In the genomic region with DNA sequence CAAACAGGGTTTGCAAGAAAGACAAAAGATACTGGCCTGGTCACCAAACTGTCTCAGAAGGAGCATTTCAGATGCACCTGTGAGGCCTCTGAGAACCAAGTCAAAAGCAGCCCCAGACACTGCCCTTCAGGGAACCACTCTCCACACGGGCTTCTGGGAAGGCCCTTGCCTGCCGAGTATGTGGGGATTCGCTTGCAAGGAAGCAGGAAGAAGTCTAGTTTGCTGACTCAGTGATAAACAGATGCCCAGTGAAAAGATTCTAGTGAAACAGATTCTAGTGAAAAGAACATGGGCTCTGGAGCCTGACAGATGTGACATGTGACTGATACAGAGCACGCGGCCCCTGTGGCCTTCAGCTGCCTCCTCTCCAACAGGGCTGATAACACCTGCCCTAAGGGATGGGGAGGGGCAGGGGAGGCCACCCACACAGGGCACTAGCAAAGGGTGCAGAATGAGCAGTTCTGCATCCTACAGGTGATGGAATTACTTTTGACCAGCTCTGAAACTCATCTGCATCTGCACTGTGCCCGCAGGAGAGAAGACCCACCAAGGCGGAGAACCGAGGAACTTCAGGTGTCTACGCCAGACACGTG, we compare ENCODE assay signal across 25 cellular contexts. TPM values are rescaled to one million over a fixed set of nuclear protein-coding genes. Genes with fewer than 3 reads are reported as not detected.
DNase-seq lines count a peak whose midpoint lies in the region; ATAC-seq, FAIRE-seq and TF ChIP-seq lines count a peak whose summit lies in the region.
"Had no signal": no experiment of that assay in that cellular context is flagged by ENCODE, and none has a peak within 500 bp of the region (broad histone marks: within the 10 kb centered on the region; RNA-seq: fewer than 3 reads in every experiment).

No MANE protein-coding gene starts in this region.

- H3F3A ChIP-seq in DOHH2 (ENCODE audit: control insufficient read depth, insufficient read depth): peaks cover 8% of the 10 kb centered on the region

- H3K4me1 Mint-ChIP-seq in astrocyte (ENCODE audit: low read depth, unreplicated experiment): peaks cover 15% of the 10 kb centered on the region
- H3K4me1 Mint-ChIP-seq in Calu3 (ENCODE audit: low read depth, unreplicated experiment): no peaks in the 10 kb centered on the region
- no peaks in the 10 kb centered on the region for H3K4me1 Mint-ChIP-seq in natural killer cell treated with Interleukin-12 subunit alpha and Interleukin-12 subunit beta and Interleukin-15 and Interleukin-18, amount 100 ng/mL, for 72 hours (ENCODE audit: low read depth in 2 of 2)
- H3K4me1 Mint-ChIP-seq: central memory CD8-positive, alpha-beta T cell had no signal

- H3K79me2 ChIP-seq in DOHH2 (ENCODE audit: control insufficient read depth, low read length): no peaks in the 10 kb centered on the region
- H3K79me2 ChIP-seq in astrocyte (ENCODE audit: insufficient read depth, low read length): no peaks in the 10 kb centered on the region

- H3K36me3 ChIP-seq in DOHH2 (ENCODE audit: control insufficient read depth, low read length) (no peaks in the 10 kb centered on the region), astrocyte (ENCODE audit: insufficient read depth, low read length) (peaks cover 43% of the 10 kb centered on the region), testis (ENCODE audit: low read depth, missing control alignments) (no peaks in the 10 kb centered on the region), spleen (peaks cover 3 to 99% (median 72%) of the 10 kb centered on the region in 6 donors)

- H3K9me3 ChIP-seq in DOHH2 (ENCODE audit: control insufficient read depth, insufficient read depth, low read length) (no peaks in the 10 kb centered on the region), astrocyte (ENCODE audit: insufficient read depth, low read depth, low read length) (no peaks in the 10 kb centered on the region), testis (no peaks in the 10 kb centered on the region), spleen (no peaks in the 10 kb centered on the region)
- H3K9me3 ChIP-seq: tibial nerve had no signal

- no peaks in the 10 kb centered on the region for H3K9me2 ChIP-seq in DOHH2 (replicated peaks; ENCODE audit: control insufficient read depth, low read length)

- no peak overlapping the region for H3K9ac ChIP-seq in astrocyte (ENCODE audit: low read length)

- H2AFZ ChIP-seq in astrocyte (ENCODE audit: low read depth, low read length): no peak overlapping the region

- BruUV-seq in Calu3 (replicated peaks; lab: Mats Ljungman, UMichigan): no TSS peak

- H4K20me1 ChIP-seq in DOHH2 (ENCODE audit: control insufficient read depth, insufficient read depth, low read depth, low read length) (no peaks in the 10 kb centered on the region), astrocyte (ENCODE audit: insufficient read depth, low read length) (peaks cover 28% of the 10 kb centered on the region)

- H3K27ac Mint-ChIP-seq in astrocyte (ENCODE audit: unreplicated experiment): no peak overlapping the region
- H3K27ac Mint-ChIP-seq in Calu3 (ENCODE audit: unreplicated experiment): no peak overlapping the region
- no peak overlapping the region for H3K27ac Mint-ChIP-seq in natural killer cell treated with Interleukin-12 subunit alpha and Interleukin-12 subunit beta and Interleukin-15 and Interleukin-18, amount 100 ng/mL, for 72 hours
- H3K27ac Mint-ChIP-seq: effector memory CD8-positive, alpha-beta T cell had no signal

- ATAC-seq in natural killer cell treated with Interleukin-12 subunit alpha and Interleukin-12 subunit beta and Interleukin-15 and Interleukin-18, amount 100 ng/mL, for 72 hours: no peak
- ATAC-seq: activated CD4-positive, CD25-positive, alpha-beta regulatory T cell treated with anti-CD3 and anti-CD28 coated beads, Interleukin-2, amount 50 U/mL, for 24 hours; effector memory CD8-positive, alpha-beta T cell had no signal

- TF ChIP-seq POLR2A in testis (IDR thresholded peaks at IDR 0.05) (no peak), spleen (IDR thresholded peaks at IDR 0.05) (no peak)

- WGBS in testis, 2 donors: 57 to 80% methylated on average over 10 of the region's 10 CpGs
- 62 to 74% (median 71%) methylated on average over 10 of the region's 10 CpGs for WGBS in spleen, 5 donors

- H3K4me2 ChIP-seq in DOHH2 (ENCODE audit: low read length) (peak overlapping the region; percentile 44), astrocyte (ENCODE audit: low read length) (no peak overlapping the region)

- H3K4me1 ChIP-seq in DOHH2 (ENCODE audit: control insufficient read depth, low read length): peaks cover 61% of the 10 kb centered on the region
- H3K4me1 ChIP-seq in astrocyte (ENCODE audit: insufficient read depth, low read length): peaks cover 8% of the 10 kb centered on the region
- peaks cover 19% of the 10 kb centered on the region for H3K4me1 ChIP-seq in testis
- peaks cover 0 to 18% (median 10%) of the 10 kb centered on the region in 6 donors for H3K4me1 ChIP-seq in spleen

- CTCF ChIA-PET in Calu3 (lab: Charles Lee): no interaction called here

- H3K27me3 ChIP-seq in DOHH2 (ENCODE audit: control insufficient read depth, low read length) (no peaks in the 10 kb centered on the region), astrocyte (ENCODE audit: insufficient read depth, low read length) (no peaks in the 10 kb centered on the region), testis (no peaks in the 10 kb centered on the region), spleen (replicated peaks in 1 of 7) (no peaks in the 10 kb centered on the region)
- H3K27me3 ChIP-seq: tibial nerve had no signal

- TF ChIP-seq CTCF in DOHH2 (IDR thresholded peaks at IDR 0.05; ENCODE audit: low read depth, low read length, poor library complexity, severe bottlenecking) (no peak), astrocyte (IDR thresholded peaks at IDR 0.05; ENCODE audit: insufficient read depth, low read depth, low read length) (no peak), testis (IDR thresholded peaks at IDR 0.05) (no peak), spleen (IDR thresholded peaks at IDR 0.05 in 8 of 11, conservative IDR thresholded peaks at IDR 0.05 in 3 of 11) (no peak), Calu3 (IDR thresholded peaks at IDR 0.05; ENCODE audit: unreplicated experiment) (no peak)

- DNase-seq in NCI-H510A (lab: John Stamatoyannopoulos, UW) (peak; percentile 49), astrocyte (ENCODE audit: low read depth) (no peak), testis (peak; percentile 55), spleen (no peak), Calu3 (no peak)
- no peak for DNase-seq in natural killer cell treated with Interleukin-12 subunit alpha and Interleukin-12 subunit beta and Interleukin-15 and Interleukin-18, amount 100 ng/mL, for 72 hours (ENCODE audit: low spot score)
- DNase-seq: activated CD4-positive, alpha-beta T cell treated with anti-CD3 and anti-CD28 coated beads, Interleukin-2, amount 50 U/mL, for 48 hours; activated naive CD4-positive, alpha-beta T cell; activated T-cell treated with anti-CD3 and anti-CD28 coated beads, Interleukin-2, amount 50 U/mL, for 48 hours; CD4-positive, CD25-positive, alpha-beta regulatory T cell; effector memory CD8-positive, alpha-beta T cell; Kasumi-1; mesendoderm; MV-4-11; NCI-H1436 treated with DMSO at 0.1 percent for 48 hours; NCI-H446; NCI-H82; stimulated activated CD4-positive, alpha-beta T cell treated with anti-CD3 and anti-CD28 coated beads, Interleukin-2, amount 100 ng/mL, for 24 hours; T-helper 2 cell had no signal

- peak overlapping the region; percentile 19 for H3K4me3 ChIP-seq in DOHH2 (ENCODE audit: low read length)
- no peak overlapping the region for H3K4me3 ChIP-seq in astrocyte (ENCODE audit: insufficient read depth, low read depth, low read length)
- no peak overlapping the region for H3K4me3 ChIP-seq in testis
- no peak overlapping the region for H3K4me3 ChIP-seq in spleen
- H3K4me3 ChIP-seq: tibial nerve had no signal

- no peaks in the 10 kb centered on the region for H3K27me3 Mint-ChIP-seq in astrocyte (ENCODE audit: low read depth, unreplicated experiment)
- no peaks in the 10 kb centered on the region for H3K27me3 Mint-ChIP-seq in Calu3 (ENCODE audit: unreplicated experiment)
- H3K27me3 Mint-ChIP-seq in natural killer cell treated with Interleukin-12 subunit alpha and Interleukin-12 subunit beta and Interleukin-15 and Interleukin-18, amount 100 ng/mL, for 72 hours: peaks cover 0 to 2% of the 10 kb centered on the region in 2 donors
- H3K27me3 Mint-ChIP-seq: CD4-positive, CD25-positive, alpha-beta regulatory T cell had no signal

- intact Hi-C loops in testis (cut with DNase I; ENCODE audit: low total_unique reads): no loop called here
- intact Hi-C loops in spleen (cut with DNase I; ENCODE audit: low total_unique reads): no loop called here
- intact Hi-C loops in Calu3 (cut with micrococcal nuclease; ENCODE audit: unreplicated experiment): no loop called here

- H3K4me3 Mint-ChIP-seq in astrocyte (ENCODE audit: unreplicated experiment) (peak overlapping the region; percentile 22), Calu3 (ENCODE audit: low read depth, unreplicated experiment) (no peak overlapping the region)
- no peak overlapping the region for H3K4me3 Mint-ChIP-seq in natural killer cell treated with Interleukin-12 subunit alpha and Interleukin-12 subunit beta and Interleukin-15 and Interleukin-18, amount 100 ng/mL, for 72 hours
- H3K4me3 Mint-ChIP-seq: CD4-positive, CD25-positive, alpha-beta regulatory T cell; central memory CD8-positive, alpha-beta T cell; effector memory CD8-positive, alpha-beta T cell had no signal

- no peak for FAIRE-seq in astrocyte (lab: Jason Lieb, UNC)
- FAIRE-seq: GM18507, H54 had no signal

- H3K36me3 Mint-ChIP-seq in astrocyte (ENCODE audit: low read depth, unreplicated experiment) (peaks cover 38% of the 10 kb centered on the region), Calu3 (ENCODE audit: insufficient read depth, unreplicated experiment) (peaks cover 59% of the 10 kb centered on the region)
- H3K36me3 Mint-ChIP-seq in natural killer cell treated with Interleukin-12 subunit alpha and Interleukin-12 subunit beta and Interleukin-15 and Interleukin-18, amount 100 ng/mL, for 72 hours: no peaks in the 10 kb centered on the region

- H3K9me3 Mint-ChIP-seq in astrocyte (ENCODE audit: unreplicated experiment) (no peaks in the 10 kb centered on the region), Calu3 (ENCODE audit: low read depth, unreplicated experiment) (no peaks in the 10 kb centered on the region)
- no peaks in the 10 kb centered on the region for H3K9me3 Mint-ChIP-seq in natural killer cell treated with Interleukin-12 subunit alpha and Interleukin-12 subunit beta and Interleukin-15 and Interleukin-18, amount 100 ng/mL, for 72 hours
- H3K9me3 Mint-ChIP-seq: CD4-positive, CD25-positive, alpha-beta regulatory T cell; central memory CD8-positive, alpha-beta T cell; effector memory CD8-positive, alpha-beta T cell had no signal

- peak overlapping the region; percentile 70 for H3K27ac ChIP-seq in DOHH2 (ENCODE audit: low read depth, low read length)
- H3K27ac ChIP-seq in astrocyte (ENCODE audit: low read depth, low read length): no peak overlapping the region
- peak overlapping the region in 1 of 2 donors; percentile 28 for H3K27ac ChIP-seq in testis
- no peak overlapping the region for H3K27ac ChIP-seq in spleen
- H3K27ac ChIP-seq: tibial nerve had no signal

RNA-seq across cellular contexts. Expression of gene AMN, which starts 19.1 kb away (rescaled TPM):
- 2.0 and 3.4 TPM in 2 replicates for total RNA-seq in astrocyte
- 1 to 10 TPM; 3.0 to 4.6 TPM for total RNA-seq in testis
- polyA plus RNA-seq in testis (ENCODE audit: insufficient read depth, low read depth, low replicate concordance): 3.0 TPM
- total RNA-seq in spleen: 1 to 10 TPM in 6 of 7 donors, under 1 TPM in 1; 0.65 to 3.0 (median 2.4) TPM
- 1 to 10 TPM; 1.6 to 2.2 (median 2.1) TPM for polyA plus RNA-seq in spleen
- 13.7 and 17.0 TPM in 2 replicates for total RNA-seq in Calu3 (2022)
- 1 to 10 TPM in 1 of 2 donors, under 1 TPM in 1; 0.21 to 1.0 TPM for total RNA-seq in natural killer cell treated with Interleukin-12 subunit alpha and Interleukin-12 subunit beta and Interleukin-15 and Interleukin-18, amount 100 ng/mL, for 72 hours

Comparison
In these comparisons a context has a peak if more than half of its experiments do, and no peak if none do; other contexts are left out.
1. DNase-seq: peak in NCI-H510A (single experiment) and testis (single experiment); none in astrocyte (single experiment), spleen (single experiment), Calu3 (single experiment) and natural killer cell treated with Interleukin-12 subunit alpha and Interleukin-12 subunit beta and Interleukin-15 and Interleukin-18, amount 100 ng/mL, for 72 hours (single experiment).